Comparison of ENCODE assay signal across 8 cellular contexts in the genomic region with DNA sequence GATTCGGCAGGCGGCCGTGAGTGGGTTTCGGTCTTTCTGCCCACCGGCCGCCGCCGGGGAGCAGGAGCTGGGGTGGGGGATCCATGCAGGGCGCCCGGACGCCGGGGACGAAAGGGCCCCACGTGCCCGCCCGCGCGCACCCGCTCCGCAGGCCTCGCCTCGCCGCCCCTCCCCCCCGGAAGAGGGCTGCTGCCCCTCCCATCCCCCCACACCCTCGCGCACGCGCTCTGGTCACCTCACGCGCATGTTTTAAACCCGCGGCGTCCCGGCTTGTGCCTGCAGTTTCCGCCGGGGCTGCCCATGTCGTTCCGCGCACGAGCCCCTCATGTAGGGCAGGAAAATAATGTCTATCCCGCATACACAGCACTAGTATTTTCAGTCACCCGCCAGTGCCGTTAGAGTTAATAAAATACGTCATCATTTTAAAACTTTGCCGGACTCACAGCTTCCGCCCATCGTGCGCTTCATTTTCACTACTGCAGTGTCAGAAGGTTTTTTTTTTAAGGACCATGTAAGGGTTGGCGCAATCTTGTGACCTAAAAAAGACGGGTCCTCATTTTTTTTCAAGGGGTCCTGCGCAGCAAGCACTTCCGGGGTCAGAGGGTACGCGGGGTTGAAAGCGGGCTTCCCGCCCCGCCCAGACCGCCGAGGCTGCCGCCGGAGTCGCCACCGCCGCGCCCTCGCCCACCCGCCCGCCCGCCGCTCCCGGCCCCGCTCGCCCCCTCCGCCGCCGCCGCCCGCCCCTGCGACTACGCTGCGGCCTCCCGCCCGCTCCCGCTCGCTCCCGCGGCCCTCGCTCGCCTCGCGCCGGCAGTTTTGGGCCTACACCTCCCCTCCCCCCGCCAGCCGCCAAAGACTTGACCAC. TPM values are rescaled to one million over a fixed set of nuclear protein-coding genes. Genes with fewer than 3 reads are reported as not detected.
DNase-seq lines count a peak whose midpoint lies in the region; ATAC-seq and TF ChIP-seq lines count a peak whose summit lies in the region.

A gene (plus strand): TSS at position 640 of the 865 bp plus-strand sequence. CDS start 267 bp downstream, outside the sequence.

- H3K4me3 ChIP-seq in GM23248 (peak within 1 kb of the TSS; percentile 96), LNCaP clone FGC (ENCODE audit: low read depth, low read length) (peak within 1 kb of the TSS; percentile 76), esophagus muscularis mucosa (peak within 1 kb of the TSS; percentile 74 to 90 (median 85)), muscle layer of duodenum (ENCODE audit: low read depth in 1 of 2, low read length in 2 of 2) (peak within 1 kb of the TSS; percentile 91 to 97)

- H2AFZ ChIP-seq in GM23248, result peak within 1 kb of the TSS; percentile 96

- peaks cover 0 to 2% of the 10 kb centered on the region in 2 donors for H3K9me3 Mint-ChIP-seq in activated T-cell treated with anti-CD3 and anti-CD28 coated beads, Interleukin-2, amount 50 U/mL, for 72 hours

- peak within 1 kb of the TSS; percentile 100 for H3K27ac Mint-ChIP-seq in activated T-cell treated with anti-CD3 and anti-CD28 coated beads, Interleukin-2, amount 50 U/mL, for 72 hours

- H3K9me3 ChIP-seq in GM23248 (ENCODE audit: low read depth) (no peaks in the 10 kb centered on the region), esophagus muscularis mucosa (no peaks in the 10 kb centered on the region), muscle layer of duodenum (ENCODE audit: control insufficient read depth in 1 of 2, low read length in 2 of 2) (no peaks in the 10 kb centered on the region)

- H3F3A ChIP-seq in GM23248 (ENCODE audit: insufficient read depth), result peaks cover 44% of the 10 kb centered on the region

- H3K4me1 Mint-ChIP-seq in activated T-cell treated with anti-CD3 and anti-CD28 coated beads, Interleukin-2, amount 50 U/mL, for 72 hours (ENCODE audit: low read depth), result peaks cover 58% of the 10 kb centered on the region

- intact Hi-C loops in esophagus muscularis mucosa (cut with DNase I), result loop anchor here (5.0 kb wide), 1 partner anchor 175 kb away; no protein-coding TSS in a partner anchor

- DNase-seq in DMS53 treated with DMSO at 0.1 percent for 48 hours (lab: John Stamatoyannopoulos, UW; ENCODE audit: unreplicated experiment), result peak; percentile 84
- DNase-seq in GM23248, result peak; percentile 97
- DNase-seq in LNCaP clone FGC (ENCODE audit: low read depth), result peak; percentile 57
- peak; percentile 92 for DNase-seq in RPMI7951 (ENCODE audit: low read depth)
- peak; percentile 98 to 99 for DNase-seq in activated T-cell treated with anti-CD3 and anti-CD28 coated beads, Interleukin-2, amount 50 U/mL, for 72 hours
- peak; percentile 98 for DNase-seq in esophagus muscularis mucosa (ENCODE audit: extremely low spot score)
- peak; percentile 95 to 98 for DNase-seq in stimulated activated CD8-positive, alpha-beta memory T cell treated with anti-CD3 and anti-CD28 coated beads, Interleukin-7, amount 100 ng/mL, for 1 hour (ENCODE audit: low read depth in 2 of 2)

- no peaks in the 10 kb centered on the region for H3K9me2 ChIP-seq in GM23248 (ENCODE audit: insufficient read depth)

- WGBS in GM23248 (ENCODE audit: low coverage in 1 of 2, low lambda C conversion rate in 2 of 2, missing lambda C conversion rate in 2 of 2), 2 experiments, result 0 to 1% methylated on average over 39 to 63 of the region's 94 CpGs
- WGBS in esophagus muscularis mucosa, result under 1% methylated on average over 23 of the region's 94 CpGs

- TF ChIP-seq CTCF in LNCaP clone FGC (IDR thresholded peaks at IDR 0.05; ENCODE audit: control insufficient read depth, extremely low read depth, insufficient read depth) (no peak), esophagus muscularis mucosa (IDR thresholded peaks at IDR 0.05) (no peak)

- peak; percentile 54 to 64 for ATAC-seq in activated T-cell treated with anti-CD3 and anti-CD28 coated beads, Interleukin-2, amount 50 U/mL, for 72 hours (replicated peaks in 1 of 2)

- H3K4me3 Mint-ChIP-seq in activated T-cell treated with anti-CD3 and anti-CD28 coated beads, Interleukin-2, amount 50 U/mL, for 72 hours, result peak within 1 kb of the TSS; percentile 96 to 98

- peak within 1 kb of the TSS; percentile 100 for H3K4me2 ChIP-seq in GM23248 (ENCODE audit: unreplicated experiment)

- TF ChIP-seq EP300 in esophagus muscularis mucosa (IDR thresholded peaks at IDR 0.05), result no peak

- H3K27ac ChIP-seq in GM23248, result peak within 1 kb of the TSS; percentile 100
- peak within 1 kb of the TSS; percentile 99 to 100 (median 100) for H3K27ac ChIP-seq in esophagus muscularis mucosa (replicated peaks in 1 of 4)
- H3K27ac ChIP-seq in muscle layer of duodenum (ENCODE audit: low read length), result peak within 1 kb of the TSS; percentile 100

- H3K9ac ChIP-seq in GM23248, result peak within 1 kb of the TSS; percentile 98

- H3K27me3 ChIP-seq in GM23248 (replicated peaks; ENCODE audit: insufficient read depth), result no peaks in the 10 kb centered on the region
- H3K27me3 ChIP-seq in esophagus muscularis mucosa, result no peaks in the 10 kb centered on the region
- no peaks in the 10 kb centered on the region for H3K27me3 ChIP-seq in muscle layer of duodenum (ENCODE audit: low read depth, low read length)

- H3K36me3 Mint-ChIP-seq in activated T-cell treated with anti-CD3 and anti-CD28 coated beads, Interleukin-2, amount 50 U/mL, for 72 hours (ENCODE audit: insufficient read depth in 2 of 2), result peaks cover 30 to 37% of the 10 kb centered on the region in 2 donors

- no peaks in the 10 kb centered on the region for H3K27me3 Mint-ChIP-seq in activated T-cell treated with anti-CD3 and anti-CD28 coated beads, Interleukin-2, amount 50 U/mL, for 72 hours (ENCODE audit: low read depth)

- in situ Hi-C loops in GM23248 (cut with MboI), result no loop called here

- peaks cover 25% of the 10 kb centered on the region for H3K4me1 ChIP-seq in GM23248 (ENCODE audit: insufficient read depth)
- H3K4me1 ChIP-seq in esophagus muscularis mucosa, result peaks cover 29 to 68% (median 59%) of the 10 kb centered on the region in 4 donors
- peaks cover 30 to 39% of the 10 kb centered on the region in 2 donors for H3K4me1 ChIP-seq in muscle layer of duodenum (ENCODE audit: control insufficient read depth in 1 of 2, insufficient read depth in 2 of 2, low read length in 2 of 2)

- H3K36me3 ChIP-seq in GM23248 (ENCODE audit: low read depth) (peaks cover 8% of the 10 kb centered on the region; the same call in 1 of the 2 replicates), esophagus muscularis mucosa (peaks cover 7 to 35% (median 25%) of the 10 kb centered on the region in 4 donors), muscle layer of duodenum (ENCODE audit: control insufficient read depth in 1 of 2, insufficient read depth in 2 of 2, low read length in 2 of 2) (peaks cover 12 to 34% of the 10 kb centered on the region in 2 donors)

- H3K79me2 ChIP-seq in GM23248 (ENCODE audit: insufficient read depth), result peaks cover 49% of the 10 kb centered on the region

- TF ChIP-seq POLR2A in esophagus muscularis mucosa (IDR thresholded peaks at IDR 0.05; ENCODE audit: low read depth), result peak; percentile 96

- no peaks in the 10 kb centered on the region for H4K20me1 ChIP-seq in GM23248 (ENCODE audit: insufficient read depth)

RNA-seq across cellular contexts. Expression of the gene that starts here (rescaled TPM):
- 23.8 and 29.8 TPM in 2 replicates for total RNA-seq in GM23248 (2014; rRNA removed; shearing (Covaris generic))
- polyA plus RNA-seq in GM23248 (2016; fragmentation: Nextera tagmentation; extraction: Ambion mirVana), result 163 and 167 TPM in 2 replicates
- total RNA-seq in RPMI7951 (2014; rRNA removed; shearing (Covaris generic)), result 46.0 and 46.7 TPM in 2 replicates
- total RNA-seq in activated T-cell treated with anti-CD3 and anti-CD28 coated beads, Interleukin-2, amount 50 U/mL, for 72 hours, result 100 to 1,000 TPM; 270 to 291 TPM
- total RNA-seq in esophagus muscularis mucosa, result 100 to 1,000 TPM; 156 to 220 (median 189) TPM

Comparison
In these comparisons a context has a peak if more than half of its experiments do, and no peak if none do; other contexts are left out.
1. Peak in every context shown above with its lines: DNase-seq, ATAC-seq, H3K4me3 ChIP-seq and H3K27ac ChIP-seq.